In genomic region chr13:74082741-74083160, GRCh38 we compare ENCODE assay signal across 12 cellular contexts.
"Had no signal": no experiment of that assay in that cellular context is flagged by ENCODE, and none has a peak within 500 bp of the region (broad histone marks: within the 10 kb centered on the region; RNA-seq: fewer than 3 reads in every experiment).

No MANE protein-coding gene starts in this region.

- H3K4me3 ChIP-seq: dorsolateral prefrontal cortex, gastroesophageal sphincter, left lung, neural progenitor cell, sigmoid colon, spleen had no signal

- H3K27ac Mint-ChIP-seq: activated CD8-positive, alpha-beta memory T cell treated with anti-CD3 and anti-CD28 coated beads, Interleukin-2, amount 10 ng/mL, durations not matched to agents 7 days and 5 days; neural progenitor cell had no signal

- H3K27me3 Mint-ChIP-seq: activated CD8-positive, alpha-beta memory T cell treated with anti-CD3 and anti-CD28 coated beads, Interleukin-2, amount 10 ng/mL, durations not matched to agents 7 days and 5 days had no signal

- H3K27me3 ChIP-seq: dorsolateral prefrontal cortex, gastroesophageal sphincter, left lung, neural progenitor cell, sigmoid colon, spleen had no signal

- H3K4me1 ChIP-seq: neural progenitor cell had no signal

- DNase-seq: activated CD4-positive, alpha-beta T cell treated with anti-CD3 and anti-CD28 coated beads, Interleukin-2, amount 50 U/mL, for 4 hours; activated CD4-positive, CD25-positive, alpha-beta regulatory T cell treated with anti-CD3 and anti-CD28 coated beads, Interleukin-2, amount 50 U/mL, for 72 hours; activated CD8-positive, alpha-beta memory T cell treated with anti-CD3 and anti-CD28 coated beads, Interleukin-2, amount 10 ng/mL, durations not matched to agents 7 days and 5 days; activated gamma-delta T cell treated with Interleukin-2 at 50 U/mL for 16 hours; activated T-cell treated with anti-CD3 and anti-CD28 coated beads, Interleukin-2, amount 50 U/mL, for 48 hours; dorsolateral prefrontal cortex; left lung; sigmoid colon; spleen; T-helper 1 cell had no signal

- H3K9me3 ChIP-seq: gastroesophageal sphincter, left lung, sigmoid colon, spleen had no signal

- H3K36me3 ChIP-seq: gastroesophageal sphincter, left lung, neural progenitor cell, sigmoid colon, spleen had no signal

- H3K9ac ChIP-seq: neural progenitor cell had no signal

- H3K27ac ChIP-seq: gastroesophageal sphincter, left lung, neural progenitor cell, sigmoid colon, spleen had no signal

- H3K4me3 Mint-ChIP-seq: activated CD8-positive, alpha-beta memory T cell treated with anti-CD3 and anti-CD28 coated beads, Interleukin-2, amount 10 ng/mL, durations not matched to agents 7 days and 5 days; neural progenitor cell had no signal

- ATAC-seq: activated CD8-positive, alpha-beta memory T cell treated with anti-CD3 and anti-CD28 coated beads, Interleukin-2, amount 10 ng/mL, durations not matched to agents 7 days and 5 days; gastroesophageal sphincter; left lung had no signal
